Comparison of ENCODE assay signal across 8 cellular contexts in genomic region chr1:175209493-175209921, GRCh38. TPM values are rescaled to one million over a fixed set of nuclear protein-coding genes. Genes with fewer than 3 reads are reported as not detected.
DNase-seq lines count a peak whose midpoint lies in the region; ATAC-seq lines count a peak whose summit lies in the region.

No MANE protein-coding gene starts in this region.

- no peaks in the 10 kb centered on the region for H3K27me3 Mint-ChIP-seq in activated CD4-positive, alpha-beta T cell treated with anti-CD3 and anti-CD28 coated beads for 36 hours
- H3K27me3 Mint-ChIP-seq in T-helper 17 cell: no peaks in the 10 kb centered on the region

- peak; percentile 90 for ATAC-seq in activated CD4-positive, alpha-beta T cell treated with anti-CD3 and anti-CD28 coated beads for 36 hours
- peak; percentile 76 for ATAC-seq in HG02885 (IDR thresholded peaks at IDR 0.05; ENCODE audit: poor library complexity, unreplicated experiment)
- ATAC-seq in T-helper 17 cell: peak; percentile 69
- peak; percentile 85 for ATAC-seq in stimulated activated effector memory CD8-positive, alpha-beta T cell treated with anti-CD3 and anti-CD28 coated beads, Interleukin-12 subunit alpha, Interleukin-12 subunit beta, amount 100 ng/mL, for 72 hours
- no peak for ATAC-seq in left colon

- peaks cover 2% of the 10 kb centered on the region for H3K36me3 Mint-ChIP-seq in activated CD4-positive, alpha-beta T cell treated with anti-CD3 and anti-CD28 coated beads for 36 hours (ENCODE audit: low read depth)
- no peaks in the 10 kb centered on the region for H3K36me3 Mint-ChIP-seq in T-helper 17 cell (ENCODE audit: low read depth)
- peaks cover 5% of the 10 kb centered on the region for H3K36me3 Mint-ChIP-seq in stimulated activated effector memory CD8-positive, alpha-beta T cell treated with anti-CD3 and anti-CD28 coated beads, Interleukin-12 subunit alpha, Interleukin-12 subunit beta, amount 100 ng/mL, for 72 hours

- intact Hi-C loops in activated CD4-positive, alpha-beta T cell treated with anti-CD3 and anti-CD28 coated beads for 36 hours (cut with DNase I, micrococcal nuclease): loop anchor here (1.0 to 5.0 kb wide), 2 partner anchors 17 to 187 kb away; partner anchors contain the start of genes KIAA0040 (in 2 of the 2) and MRPS14 (in 1 of the 2)
- intact Hi-C loops in left colon (cut with DNase I, micrococcal nuclease): no loop called here

- no peaks in the 10 kb centered on the region for H3K9me3 ChIP-seq in T-helper 17 cell (ENCODE audit: control insufficient read depth, low read length, poor library complexity, severe bottlenecking)

- DNase-seq in activated CD4-positive, alpha-beta T cell treated with anti-CD3 and anti-CD28 coated beads for 36 hours: peak; percentile 18
- DNase-seq in activated CD4-positive, alpha-beta T cell treated with anti-CD3 and anti-CD28 coated beads for 1 hour: no peak
- DNase-seq in T-helper 17 cell (no peak), NCI-H128 (lab: John Stamatoyannopoulos, UW; ENCODE audit: unreplicated experiment) (no peak), left colon (no peak), NCI-H2196 (lab: John Stamatoyannopoulos, UW; ENCODE audit: unreplicated experiment) (no peak)
- peak in 1 of 2 donors; percentile 46 for DNase-seq in stimulated activated effector memory CD8-positive, alpha-beta T cell treated with anti-CD3 and anti-CD28 coated beads, Interleukin-12 subunit alpha, Interleukin-12 subunit beta, amount 100 ng/mL, for 72 hours (ENCODE audit: low spot score in 2 of 2)

- H3K27ac Mint-ChIP-seq in activated CD4-positive, alpha-beta T cell treated with anti-CD3 and anti-CD28 coated beads for 36 hours: peak overlapping the region; percentile 94
- peak overlapping the region; percentile 88 for H3K27ac Mint-ChIP-seq in T-helper 17 cell
- H3K27ac Mint-ChIP-seq in stimulated activated effector memory CD8-positive, alpha-beta T cell treated with anti-CD3 and anti-CD28 coated beads, Interleukin-12 subunit alpha, Interleukin-12 subunit beta, amount 100 ng/mL, for 72 hours: peak overlapping the region; percentile 91

- POLR2A ChIA-PET in activated CD4-positive, alpha-beta T cell treated with anti-CD3 and anti-CD28 coated beads for 36 hours (lab: Charles Lee): interaction anchor here (0.8 kb wide), 1 partner anchor 13 kb away, joined by 6 read pairs; no protein-coding TSS in a partner anchor

- CTCF ChIA-PET in activated CD4-positive, alpha-beta T cell treated with anti-CD3 and anti-CD28 coated beads for 36 hours (lab: Charles Lee): interaction anchor here (1.3 to 2.8 kb wide), 8 partner anchors 14 to 110 kb away, joined by 3 to 11 read pairs (median 6); no protein-coding TSS in a partner anchor

- H3K4me3 Mint-ChIP-seq in activated CD4-positive, alpha-beta T cell treated with anti-CD3 and anti-CD28 coated beads for 36 hours: peak overlapping the region; percentile 55
- H3K4me3 Mint-ChIP-seq in T-helper 17 cell: peak overlapping the region; percentile 91
- H3K4me3 Mint-ChIP-seq in stimulated activated effector memory CD8-positive, alpha-beta T cell treated with anti-CD3 and anti-CD28 coated beads, Interleukin-12 subunit alpha, Interleukin-12 subunit beta, amount 100 ng/mL, for 72 hours: peak overlapping the region; percentile 64

- peaks cover 59% of the 10 kb centered on the region for H3K4me1 Mint-ChIP-seq in activated CD4-positive, alpha-beta T cell treated with anti-CD3 and anti-CD28 coated beads for 36 hours
- peaks cover 57% of the 10 kb centered on the region for H3K4me1 Mint-ChIP-seq in T-helper 17 cell
- H3K4me1 Mint-ChIP-seq in stimulated activated effector memory CD8-positive, alpha-beta T cell treated with anti-CD3 and anti-CD28 coated beads, Interleukin-12 subunit alpha, Interleukin-12 subunit beta, amount 100 ng/mL, for 72 hours: peaks cover 52% of the 10 kb centered on the region

- peaks cover 2% of the 10 kb centered on the region for H3K9me3 Mint-ChIP-seq in activated CD4-positive, alpha-beta T cell treated with anti-CD3 and anti-CD28 coated beads for 36 hours (ENCODE audit: low read depth)
- no peaks in the 10 kb centered on the region for H3K9me3 Mint-ChIP-seq in stimulated activated effector memory CD8-positive, alpha-beta T cell treated with anti-CD3 and anti-CD28 coated beads, Interleukin-12 subunit alpha, Interleukin-12 subunit beta, amount 100 ng/mL, for 72 hours

RNA-seq across cellular contexts. Expression of gene KIAA0040, which starts 16.9 kb away (rescaled TPM):
- 10 to 100 TPM; 25.4 to 26.1 TPM for total RNA-seq in activated CD4-positive, alpha-beta T cell treated with anti-CD3 and anti-CD28 coated beads for 36 hours
- total RNA-seq in T-helper 17 cell: 10 to 100 TPM; 29.0 to 31.5 TPM
- 10 to 100 TPM; 14.8 to 14.9 TPM for total RNA-seq in left colon

Comparison
In these comparisons a context has a peak if more than half of its experiments do, and no peak if none do; other contexts are left out.
1. intact Hi-C loops: an anchor here in activated CD4-positive, alpha-beta T cell treated with anti-CD3 and anti-CD28 coated beads for 36 hours (1.0 to 5.0 kb wide); none called in left colon.